Comparison of ENCODE assay signal across 9 cellular contexts in genomic region chr22:37079668-37080171, GRCh38. TPM values are rescaled to one million over a fixed set of nuclear protein-coding genes. Genes with fewer than 3 reads are reported as not detected.
DNase-seq lines count a peak whose midpoint lies in the region; ATAC-seq and TF ChIP-seq lines count a peak whose summit lies in the region.
"Had no signal": no experiment of that assay in that cellular context is flagged by ENCODE, and none has a peak within 500 bp of the region (broad histone marks: within the 10 kb centered on the region; RNA-seq: fewer than 3 reads in every experiment).

No MANE protein-coding gene starts in this region.

- TF ChIP-seq EP300 in SK-N-SH (IDR thresholded peaks at IDR 0.05; ENCODE audit: borderline replicate concordance in 1 of 2, low read depth in 1 of 2, low read length in 1 of 2): no peak

- no peaks in the 10 kb centered on the region for H3K4me1 ChIP-seq in SK-N-SH (ENCODE audit: control insufficient read depth in 1 of 2, insufficient read depth in 2 of 2, low read depth in 1 of 2, low read length in 1 of 2)
- H3K4me1 ChIP-seq in thymus (ENCODE audit: control insufficient read depth, insufficient read depth, low read length): peaks cover 16% of the 10 kb centered on the region

- ATAC-seq in SK-N-SH treated with all-trans-retinoic acid at 6 μM for 48 hours: peak; percentile 15; the same call in 2 of the 3 replicates

- H4K20me1 ChIP-seq in SK-N-SH (ENCODE audit: insufficient read depth): no peaks in the 10 kb centered on the region

- whole genome bisulfite sequencing in SK-N-SH (ENCODE audit: low lambda C conversion rate): 48% methylated on average over 3 of the region's 15 CpGs
- WGBS in thymus: 67% methylated on average over 15 of the region's 15 CpGs

- H3K9ac ChIP-seq in SK-N-SH: no peak overlapping the region

- CTCF ChIA-PET in SK-N-SH (lab: Yijun Ruan, JAX): interaction anchor here (0.8 to 1.3 kb wide), 3 partner anchors 17 to 118 kb away, joined by 3 to 4 read pairs (median 3); no protein-coding TSS in a partner anchor

- H3K9me2 ChIP-seq in SK-N-SH: no peaks in the 10 kb centered on the region

- POLR2A ChIA-PET in SK-N-SH (lab: Yijun Ruan, JAX): no interaction called here

- DNase-seq in SK-N-SH (no peak), mucosa of gallbladder (ENCODE audit: low spot score) (peak; percentile 52), GM10266 (ENCODE audit: extremely low spot score) (no peak), H4 (ENCODE audit: low spot score) (no peak), NCI-H1048 (lab: John Stamatoyannopoulos, UW) (no peak)
- DNase-seq in activated effector memory CD4-positive, alpha-beta T cell treated with anti-CD3 and anti-CD28 coated beads, Interleukin-2, amount 50 U/mL, for 16 hours: peak; percentile 90

- TF ChIP-seq RAD21 in SK-N-SH (IDR thresholded peaks at IDR 0.05; ENCODE audit: low read length): no peak

- H3F3A ChIP-seq in SK-N-SH (replicated peaks; ENCODE audit: insufficient read depth): no peaks in the 10 kb centered on the region

- H3K36me3 ChIP-seq in SK-N-SH (replicated peaks in 1 of 2; ENCODE audit: control insufficient read depth in 1 of 2, insufficient read depth in 2 of 2, low read length in 1 of 2) (no peaks in the 10 kb centered on the region), thymus (ENCODE audit: control insufficient read depth, insufficient read depth) (no peaks in the 10 kb centered on the region)

- H3K27me3 ChIP-seq in SK-N-SH (ENCODE audit: insufficient read depth) (peaks cover 28% of the 10 kb centered on the region), thymus (ENCODE audit: control insufficient read depth, insufficient read depth) (no peaks in the 10 kb centered on the region)

- no peaks in the 10 kb centered on the region for H3K9me3 ChIP-seq in SK-N-SH
- H3K9me3 ChIP-seq in thymus (ENCODE audit: control insufficient read depth): no peaks in the 10 kb centered on the region

- no peak overlapping the region for H3K4me2 ChIP-seq in SK-N-SH

- H3K79me2 ChIP-seq in SK-N-SH (ENCODE audit: insufficient read depth): no peaks in the 10 kb centered on the region

- H3K4me3 ChIP-seq in SK-N-SH (ENCODE audit: low read depth in 2 of 2, low read length in 1 of 2) (no peak overlapping the region), thymus (ENCODE audit: low read length) (no peak overlapping the region)
- H3K4me3 ChIP-seq: skin epidermis had no signal

- H3K27ac ChIP-seq in SK-N-SH (ENCODE audit: low read depth in 2 of 2, low read length in 1 of 2) (no peak overlapping the region), thymus (ENCODE audit: low read depth) (peak overlapping the region; percentile 54)

- H2AFZ ChIP-seq in SK-N-SH (ENCODE audit: low read depth): no peak overlapping the region

- no peak for TF ChIP-seq CTCF in SK-N-SH (IDR thresholded peaks at IDR 0.05)
- no peak for TF ChIP-seq CTCF in GM10266 (IDR thresholded peaks at IDR 0.05; ENCODE audit: control insufficient read depth, insufficient read depth, low read depth, missing control alignments)

TF ChIP-seq in SK-N-SH treated with all-trans-retinoic acid at 6 μM for 48 hours, 23 proteins besides CTCF, POLR2A, EP300 and RAD21 (continues in another document):
- TF ChIP-seq PATZ1 (CRISPR knock-in tag; IDR thresholded peaks at IDR 0.05; ENCODE audit: borderline replicate concordance) (no peak), POU6F1 (CRISPR knock-in tag; IDR thresholded peaks at IDR 0.05; ENCODE audit: borderline replicate concordance, low read depth) (no peak), RARB (CRISPR knock-in tag; IDR thresholded peaks at IDR 0.05) (no peak), ZFP3 (CRISPR knock-in tag; IDR thresholded peaks at IDR 0.05) (no peak)

TF ChIP-seq in SK-N-SH, 30 proteins besides CTCF, POLR2A, EP300 and RAD21:
- no peak for TF ChIP-seq GABPA (IDR thresholded peaks at IDR 0.05; ENCODE audit: low read depth)
- no peak for TF ChIP-seq ELF1 (IDR thresholded peaks at IDR 0.05)
- no peak for TF ChIP-seq CHD2 (IDR thresholded peaks at IDR 0.05; ENCODE audit: low read length, partially characterized antibody)
- TF ChIP-seq MAX (IDR thresholded peaks at IDR 0.05; ENCODE audit: low read depth): no peak
- no peak for TF ChIP-seq NRF1 (IDR thresholded peaks at IDR 0.05; ENCODE audit: low read depth, low read length)
- TF ChIP-seq SIN3A (IDR thresholded peaks at IDR 0.05; ENCODE audit: borderline replicate concordance, low read depth, low read length): no peak
- TF ChIP-seq YY1 (IDR thresholded peaks at IDR 0.05; ENCODE audit: low read depth): no peak
- no peak for TF ChIP-seq USF1 (IDR thresholded peaks at IDR 0.05; ENCODE audit: borderline replicate concordance, low read depth)
- no peak for TF ChIP-seq TEAD4 (IDR thresholded peaks at IDR 0.05; ENCODE audit: borderline replicate concordance, insufficient read depth)
- TF ChIP-seq TCF12 (IDR thresholded peaks at IDR 0.05): no peak
- no peak for TF ChIP-seq SMC3 (IDR thresholded peaks at IDR 0.05; ENCODE audit: low read depth, low read length)
- TF ChIP-seq REST (IDR thresholded peaks at IDR 0.05; ENCODE audit: low read depth, low read length): no peak
- no peak for TF ChIP-seq ZBTB33 (IDR thresholded peaks at IDR 0.05; ENCODE audit: borderline replicate concordance, low read depth)

RNA-seq across cellular contexts. Expression of gene KCTD17, which starts 28.2 kb away (rescaled TPM):
- 57.8 and 68.3 TPM in 2 replicates for polyA plus RNA-seq in SK-N-SH (2012; rRNA removed)
- 25.4 and 36.9 TPM in 2 replicates for polyA plus RNA-seq in SK-N-SH (2012; cell fraction: cytosol; rRNA removed)
- 70.6 and 91.3 TPM in 2 replicates for polyA plus RNA-seq in SK-N-SH (2012; cell fraction: nucleus; rRNA removed)
- total RNA-seq in mucosa of gallbladder: 51.9 TPM
- 25.2 TPM for polyA plus RNA-seq in thymus
- total RNA-seq in H4 (2014; rRNA removed; shearing (Covaris generic)): 6.3 and 7.4 TPM in 2 replicates

RNA-seq across cellular contexts. Expression of gene TMPRSS6, which starts 29.8 kb away (rescaled TPM):
- not detected in 2 replicates for polyA plus RNA-seq in SK-N-SH (2012; rRNA removed)
- 0.01 TPM in 1 of 2 replicates, not detected in the other for polyA plus RNA-seq in SK-N-SH (2012; cell fraction: cytosol; rRNA removed)
- polyA plus RNA-seq in SK-N-SH (2012; cell fraction: nucleus; rRNA removed): not detected in 2 replicates
- total RNA-seq in mucosa of gallbladder: 9.2 TPM
- 1.8 TPM for polyA plus RNA-seq in thymus
- not detected in 2 replicates for total RNA-seq in H4 (2014; rRNA removed; shearing (Covaris generic))

Comparison
In these comparisons a context has a peak if more than half of its experiments do, and no peak if none do; other contexts are left out.
1. DNase-seq: peak in activated effector memory CD4-positive, alpha-beta T cell treated with anti-CD3 and anti-CD28 coated beads, Interleukin-2, amount 50 U/mL, for 16 hours (single experiment) and mucosa of gallbladder (single experiment); none in SK-N-SH (single experiment), GM10266 (single experiment), H4 (single experiment) and NCI-H1048 (single experiment).
2. RNA of gene TMPRSS6, which starts 29.8 kb away (total RNA-seq): 9.2 TPM in mucosa of gallbladder (single experiment); not detected in H4; every median in the first group is over 10 times any median in the second.